ENCODE assay signal across 1 cellular context in genomic region chr5:151903243-151903653, GRCh38.
TF ChIP-seq lines count a peak whose summit lies in the region.

No MANE protein-coding gene starts in this region.

TF ChIP-seq in GM12878, 131 proteins besides CTCF, POLR2A, EP300 and RAD21 (continued from another document):
- TF ChIP-seq USF2 (IDR thresholded peaks at IDR 0.05; ENCODE audit: borderline replicate concordance, low read depth, low read length) (no peak), SMAD5 (IDR thresholded peaks at IDR 0.05; ENCODE audit: low read depth) (no peak), ZBED1 (IDR thresholded peaks at IDR 0.05; ENCODE audit: borderline replicate concordance) (no peak), IKZF2 (IDR thresholded peaks at IDR 0.05) (peak; percentile 50 to 63; a peak in 2 of 4 replicates), PRDM15 (CRISPR knock-in tag; IDR thresholded peaks at IDR 0.05) (no peak), IRF5 (IDR thresholded peaks at IDR 0.05; ENCODE audit: borderline replicate concordance) (no peak), RCOR1 (conservative IDR thresholded peaks at IDR 0.05; ENCODE audit: low read depth, low read length) (no peak), ZNF274 (IDR thresholded peaks at IDR 0.05; ENCODE audit: insufficient read depth, insufficient read length) (no peak), WRNIP1 (IDR thresholded peaks at IDR 0.05; ENCODE audit: borderline replicate concordance, low read depth, low read length) (no peak), REST (IDR thresholded peaks at IDR 0.05; ENCODE audit: low read depth, low read length) (no peak), HDGF (IDR thresholded peaks at IDR 0.05) (no peak), MTA2 (IDR thresholded peaks at IDR 0.05; ENCODE audit: low read depth) (peak; percentile 69), BCL3 (IDR thresholded peaks at IDR 0.05; ENCODE audit: borderline replicate concordance, insufficient read depth, low read depth, low read length, poor library complexity, severe bottlenecking) (no peak), JUND (IDR thresholded peaks at IDR 0.05; ENCODE audit: low read depth, low read length) (0 out of 2 replicates have a peak, but pooled peaks have one; percentile 23), NFXL1 (IDR thresholded peaks at IDR 0.05; ENCODE audit: borderline replicate concordance) (no peak), NR2C1 (IDR thresholded peaks at IDR 0.05) (no peak), CBX3 (IDR thresholded peaks at IDR 0.05; ENCODE audit: borderline replicate concordance, low read depth) (no peak), CEBPZ (IDR thresholded peaks at IDR 0.05; ENCODE audit: low read depth, low read length) (no peak), RFX5 (IDR thresholded peaks at IDR 0.05; ENCODE audit: low read depth, low read length) (no peak), MXI1 (IDR thresholded peaks at IDR 0.05; ENCODE audit: low read depth, low read length) (no peak), IRF3 (IDR thresholded peaks at IDR 0.05) (no peak), ZNF622 (IDR thresholded peaks at IDR 0.05) (no peak), SKIL (IDR thresholded peaks at IDR 0.05; ENCODE audit: low read depth, poor library complexity, severe bottlenecking) (peak; percentile 18), ZBTB4 (CRISPR knock-in tag; IDR thresholded peaks at IDR 0.05) (no peak), HDAC6 (IDR thresholded peaks at IDR 0.05; ENCODE audit: unreplicated experiment) (no peak), NKRF (conservative IDR thresholded peaks at IDR 0.05) (no peak), EZH2 (IDR thresholded peaks at IDR 0.05; ENCODE audit: borderline replicate concordance, control insufficient read depth, low read depth, low read length) (no peak), CBX5 (IDR thresholded peaks at IDR 0.05; ENCODE audit: low read depth) (no peak), SIN3A (IDR thresholded peaks at IDR 0.05; ENCODE audit: low read depth, low read length) (no peak)
TF ChIP-seq in GM12878: peak in this region for 24.
